Comparison of ENCODE assay signal across 9 cellular contexts in genomic region chr19:6802336-6803035, GRCh38. TPM values are rescaled to one million over a fixed set of nuclear protein-coding genes. Genes with fewer than 3 reads are reported as not detected.
A peak's percentile ranks its signal among the peaks of the same experiment; 100 is the strongest.
DNase-seq lines count a peak whose midpoint lies in the region; ATAC-seq and TF ChIP-seq lines count a peak whose summit lies in the region.
"Had no signal": no experiment of that assay in that cellular context is flagged by ENCODE, and none has a peak within 500 bp of the region (broad histone marks: within the 10 kb centered on the region; RNA-seq: fewer than 3 reads in every experiment).

No MANE protein-coding gene starts in this region.

- H3K4me1 Mint-ChIP-seq in activated B cell treated with CpG ODN at 0.5 μM for 24 hours (peaks cover 80% of the 10 kb centered on the region), progenitor cell of endocrine pancreas (ENCODE audit: low read depth) (no peaks in the 10 kb centered on the region)

- TF ChIP-seq POLR2A in sigmoid colon (IDR thresholded peaks at IDR 0.05): no peak

- H3K27me3 Mint-ChIP-seq in activated B cell treated with CpG ODN at 0.5 μM for 24 hours (no peaks in the 10 kb centered on the region), progenitor cell of endocrine pancreas (peaks cover 16% of the 10 kb centered on the region)

- 44 to 73% methylated on average over 9 of the region's 9 CpGs for WGBS in sigmoid colon, 2 donors

- DNase-seq in HL-60 (ENCODE audit: low read depth in 1 of 2, low spot score in 1 of 2) (peak; percentile 83 to 91), activated B cell treated with CpG ODN at 0.5 μM for 24 hours (peak; percentile 64), coronary artery (ENCODE audit: low spot score) (no peak), sigmoid colon (peak; percentile 67), NCI-H526 treated with DMSO at 0.1 percent for 48 hours (lab: John Stamatoyannopoulos, UW) (no peak), progenitor cell of endocrine pancreas (ENCODE audit: low spot score, unreplicated experiment) (no peak)

- H3K36me3 Mint-ChIP-seq in activated B cell treated with CpG ODN at 0.5 μM for 24 hours (ENCODE audit: low read depth): peaks cover 16% of the 10 kb centered on the region
- no peaks in the 10 kb centered on the region for H3K36me3 Mint-ChIP-seq in progenitor cell of endocrine pancreas (ENCODE audit: insufficient read depth)

- H3K4me1 ChIP-seq in sigmoid colon: peaks cover 0 to 10% (median 4%) of the 10 kb centered on the region in 4 donors

- H3K4me3 Mint-ChIP-seq in activated B cell treated with CpG ODN at 0.5 μM for 24 hours (peak overlapping the region; percentile 83), progenitor cell of endocrine pancreas (ENCODE audit: low read depth) (no peak overlapping the region)

- CTCF ChIA-PET in activated B cell treated with CpG ODN at 0.5 μM for 24 hours (lab: Charles Lee): interaction anchor here (0.8 to 4.5 kb wide), 8 partner anchors 9 to 169 kb away, joined by 3 to 32 read pairs (median 8); partner anchors contain the start of genes GPR108, TRIP10 and VAV1

- H3K27ac ChIP-seq in HL-60 (replicated peaks) (peak overlapping the region; percentile 83), coronary artery (peak overlapping the region in 1 of 2 donors; percentile 19), sigmoid colon (no peak overlapping the region)
- H3K27ac ChIP-seq: cardiac muscle cell had no signal

- H3K9me3 ChIP-seq in sigmoid colon: no peaks in the 10 kb centered on the region

- no peak for TF ChIP-seq EP300 in sigmoid colon (IDR thresholded peaks at IDR 0.05)

- H3K27ac Mint-ChIP-seq in activated B cell treated with CpG ODN at 0.5 μM for 24 hours (peak overlapping the region; percentile 94), progenitor cell of endocrine pancreas (no peak overlapping the region)

- H3K9me3 Mint-ChIP-seq in activated B cell treated with CpG ODN at 0.5 μM for 24 hours (no peaks in the 10 kb centered on the region), progenitor cell of endocrine pancreas (ENCODE audit: low read depth) (peaks cover 3% of the 10 kb centered on the region)

- POLR2A ChIA-PET in activated B cell treated with CpG ODN at 0.5 μM for 24 hours (lab: Charles Lee): interaction anchor here (0.5 to 10.6 kb wide), 27 partner anchors 10 to 1393 kb away, joined by 3 to 333 read pairs (median 4); partner anchors contain the start of genes ALKBH7, CLPP, DENND1C and GPR108

- no peak overlapping the region for H3K4me3 ChIP-seq in HL-60 (replicated peaks; ENCODE audit: insufficient read depth, low read length)
- peak overlapping the region; percentile 9 for H3K4me3 ChIP-seq in coronary artery
- H3K4me3 ChIP-seq in sigmoid colon: no peak overlapping the region
- H3K4me3 ChIP-seq: cardiac muscle cell had no signal

- no peaks in the 10 kb centered on the region for H3K36me3 ChIP-seq in sigmoid colon
- H3K36me3 ChIP-seq: cardiac muscle cell had no signal

- peak; percentile 29 for TF ChIP-seq CTCF in HL-60 (IDR thresholded peaks at IDR 0.05; ENCODE audit: insufficient read depth, low read length)
- no peak for TF ChIP-seq CTCF in activated B cell treated with CpG ODN at 0.5 μM for 24 hours (IDR thresholded peaks at IDR 0.05)
- no peak for TF ChIP-seq CTCF in coronary artery (IDR thresholded peaks at IDR 0.05)
- no peak for TF ChIP-seq CTCF in sigmoid colon (IDR thresholded peaks at IDR 0.05)
- no peak for TF ChIP-seq CTCF in progenitor cell of endocrine pancreas (IDR thresholded peaks at IDR 0.05; ENCODE audit: unreplicated experiment)

- ATAC-seq in GM19025 (IDR thresholded peaks at IDR 0.05; ENCODE audit: low read depth, unreplicated experiment) (peak; percentile 58), activated B cell treated with CpG ODN at 0.5 μM for 24 hours (ENCODE audit: low read depth) (peak; percentile 61), HG02623 (IDR thresholded peaks at IDR 0.05; ENCODE audit: unreplicated experiment) (no peak)

- H3K27me3 ChIP-seq in HL-60 (ENCODE audit: insufficient read depth, poor library complexity, severe bottlenecking) (no peaks in the 10 kb centered on the region), sigmoid colon (peaks cover 0 to 19% (median 0%) of the 10 kb centered on the region in 3 donors)
- H3K27me3 ChIP-seq: cardiac muscle cell had no signal

- intact Hi-C loops in activated B cell treated with CpG ODN at 0.5 μM for 24 hours (cut with micrococcal nuclease) (loop anchor here (1.0 to 5.0 kb wide), 5 partner anchors 49 to 430 kb away; partner anchors contain the start of genes ALKBH7 and TRIP10), sigmoid colon (cut with DNase I) (no loop called here)

RNA-seq across cellular contexts. Expression of gene VAV1, which starts 30.0 kb away (rescaled TPM):
- total RNA-seq in activated B cell treated with CpG ODN at 0.5 μM for 24 hours (105 and 121 TPM in 2 replicates), sigmoid colon (1 to 10 TPM; 3.0 to 4.6 (median 4.3) TPM), progenitor cell of endocrine pancreas (not detected in 2 replicates)
- 10 to 100 TPM in 1 of 3 donors, 1 to 10 TPM in 2; 2.4 to 18.9 (median 3.7) TPM for polyA plus RNA-seq in sigmoid colon
- total RNA-seq: cardiac muscle cell had no signal
- polyA plus RNA-seq: cardiac muscle cell had no signal

RNA-seq across cellular contexts. Expression of gene SH2D3A, which starts 35.3 kb away (rescaled TPM):
- total RNA-seq in activated B cell treated with CpG ODN at 0.5 μM for 24 hours: 18.7 and 22.6 TPM in 2 replicates
- total RNA-seq in sigmoid colon: under 1 TPM in 1 of 4 donors, not detected in 3; 0.66 TPM
- 10 to 100 TPM; 23.8 to 42.7 (median 30.0) TPM for polyA plus RNA-seq in sigmoid colon
- total RNA-seq in progenitor cell of endocrine pancreas: 19.8 and 20.0 TPM in 2 replicates

Comparison
In these comparisons a context has a peak if more than half of its experiments do, and no peak if none do; other contexts are left out.
1. DNase-seq: peak in HL-60 (2 of 2), activated B cell treated with CpG ODN at 0.5 μM for 24 hours (single experiment) and sigmoid colon (single experiment); none in coronary artery (single experiment), NCI-H526 treated with DMSO at 0.1 percent for 48 hours (single experiment) and progenitor cell of endocrine pancreas (single experiment).
2. RNA of gene VAV1, which starts 30.0 kb away (total RNA-seq): 105 to 121 TPM in activated B cell treated with CpG ODN at 0.5 μM for 24 hours; 3.0 to 4.6 TPM in sigmoid colon and not detected in progenitor cell of endocrine pancreas; every median in the first group is over 10 times any median in the second.
3. RNA of gene SH2D3A, which starts 35.3 kb away (total RNA-seq): 18.7 to 22.6 TPM in activated B cell treated with CpG ODN at 0.5 μM for 24 hours and 19.8 to 20.0 TPM in progenitor cell of endocrine pancreas; 0.66 TPM in sigmoid colon; every median in the first group is over 10 times any median in the second.